9 cellular contexts compared by ENCODE assay signal in genomic region chr3:73766599-73767378, GRCh38.
A peak's percentile ranks its signal among the peaks of the same experiment; 100 is the strongest.
DNase-seq lines count a peak whose midpoint lies in the region; ATAC-seq and TF ChIP-seq lines count a peak whose summit lies in the region.
"Had no signal": no experiment of that assay in that cellular context is flagged by ENCODE, and none has a peak within 500 bp of the region (broad histone marks: within the 10 kb centered on the region; RNA-seq: fewer than 3 reads in every experiment).

No MANE protein-coding gene starts in this region.

- TF ChIP-seq POLR2A in adrenal gland (IDR thresholded peaks at IDR 0.05): no peak
- no peak for TF ChIP-seq POLR2A in heart left ventricle (IDR thresholded peaks at IDR 0.05)

- WGBS in adrenal gland, 4 donors: 19 to 32% (median 24%) methylated on average over 7 of the region's 7 CpGs
- 45 to 63% (median 53%) methylated on average over 7 of the region's 7 CpGs for WGBS in heart left ventricle, 4 donors

- H3K36me3 ChIP-seq in adrenal gland (replicated peaks in 1 of 2): no peaks in the 10 kb centered on the region
- no peaks in the 10 kb centered on the region for H3K36me3 ChIP-seq in heart left ventricle

- intact Hi-C loops in adrenal gland (cut with DNase I): no loop called here
- intact Hi-C loops in heart left ventricle (cut with DNase I): loop anchor here in 3 of 10 donors (10.0 kb wide), 2 partner anchors 142 to 262 kb away; partner anchors contain the start of gene PDZRN3 (in 1 of the 3)

- peak; percentile 42 to 69 (median 63) for ATAC-seq in heart left ventricle
- no peak for ATAC-seq in HG02884 (IDR thresholded peaks at IDR 0.05; ENCODE audit: unreplicated experiment)

- H3K27me3 ChIP-seq in adrenal gland: no peaks in the 10 kb centered on the region
- H3K27me3 ChIP-seq in heart left ventricle: no peaks in the 10 kb centered on the region

- TF ChIP-seq CTCF in adrenal gland (IDR thresholded peaks at IDR 0.05) (no peak), heart left ventricle (IDR thresholded peaks at IDR 0.05) (no peak)

- H3K27ac ChIP-seq in adrenal gland: peak overlapping the region in 3 of 5 donors; percentile 32 to 77 (median 48)
- peak overlapping the region in 11 of 12 donors; percentile 33 to 75 (median 59) for H3K27ac ChIP-seq in heart left ventricle

- H3K4me3 ChIP-seq in adrenal gland (peak overlapping the region in 1 of 4 donors; percentile 37), heart left ventricle (peak overlapping the region in 7 of 12 donors; percentile 8 to 37 (median 24)), skeletal muscle cell (ENCODE audit: low read depth, low read length) (no peak overlapping the region)

- DNase-seq in GM04503 (ENCODE audit: low read depth) (peak; percentile 83), adrenal gland (peak in 2 of 7 donors; percentile 4 to 13), heart left ventricle (peak in 1 of 5 donors; percentile 27), skeletal muscle cell (ENCODE audit: low read depth) (peak; percentile 76), NCI-H1436 treated with DMSO at 0.1 percent for 48 hours (lab: John Stamatoyannopoulos, UW) (no peak), activated T-cell treated with anti-CD3 and anti-CD28 coated beads for 4 hours (no peak)
- DNase-seq in activated CD4-positive, alpha-beta T cell treated with anti-CD3 and anti-CD28 coated beads for 1 hour: no peak
- DNase-seq: DMS79 treated with DMSO at 0.1 percent for 48 hours had no signal

- H3K9me3 ChIP-seq in adrenal gland (replicated peaks in 1 of 3): no peaks in the 10 kb centered on the region
- H3K9me3 ChIP-seq in heart left ventricle: peaks cover 0 to 6% (median 0%) of the 10 kb centered on the region in 12 donors

- H3K4me1 ChIP-seq in adrenal gland (replicated peaks in 1 of 2) (no peaks in the 10 kb centered on the region), heart left ventricle (peaks cover 0 to 33% (median 8%) of the 10 kb centered on the region in 12 donors)

Comparison
In these comparisons a context has a peak if more than half of its experiments do, and no peak if none do; other contexts are left out.
1. DNase-seq: peak in GM04503 (single experiment) and skeletal muscle cell (single experiment); none in NCI-H1436 treated with DMSO at 0.1 percent for 48 hours (single experiment), activated T-cell treated with anti-CD3 and anti-CD28 coated beads for 4 hours (single experiment) and activated CD4-positive, alpha-beta T cell treated with anti-CD3 and anti-CD28 coated beads for 1 hour (single experiment).